Comparison of ENCODE assay signal across 8 cellular contexts in the genomic region with DNA sequence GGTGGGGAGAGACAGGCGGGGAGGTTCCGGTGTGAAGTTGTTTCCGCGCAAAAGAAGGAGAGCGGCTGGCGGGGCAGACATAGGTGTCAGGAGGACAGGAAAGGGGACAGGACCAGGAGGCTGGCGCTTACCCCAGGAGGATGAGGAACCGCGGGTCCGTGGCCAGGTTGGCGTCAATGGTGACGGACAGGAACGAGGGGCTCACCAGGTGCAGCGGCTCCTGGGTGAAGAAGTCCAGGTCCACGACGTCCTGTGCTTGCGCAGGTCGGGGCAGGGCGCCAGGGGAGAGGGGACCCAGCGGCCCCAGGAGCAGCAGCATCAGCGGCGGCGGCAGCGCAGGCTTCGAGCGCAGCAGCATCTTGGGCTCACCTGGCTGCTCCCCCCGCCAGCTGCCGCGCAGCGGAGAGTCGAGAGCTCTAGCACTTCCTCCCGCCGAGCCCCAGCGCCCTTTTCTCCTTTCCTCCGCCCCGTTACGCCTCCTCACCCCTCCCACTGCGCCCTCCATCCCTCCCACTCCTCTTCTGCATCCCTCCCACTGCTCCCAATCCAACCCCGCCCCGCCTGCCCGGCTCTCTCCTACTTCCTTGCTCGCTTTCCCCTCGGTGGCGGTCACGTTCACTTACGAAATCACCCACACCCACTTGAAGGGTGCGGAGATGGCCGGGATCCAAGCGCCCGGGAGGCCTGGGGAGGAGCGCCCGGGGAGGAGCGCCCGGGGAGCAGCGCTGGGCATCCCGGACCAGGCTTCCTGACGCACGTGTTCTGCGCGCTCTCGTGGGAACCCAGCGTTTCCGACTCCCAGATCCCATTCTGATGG. TPM values are rescaled to one million over a fixed set of nuclear protein-coding genes. Genes with fewer than 3 reads are reported as not detected.
DNase-seq lines count a peak whose midpoint lies in the region.

A gene (minus strand): TSS at position 424 of the 817 bp plus-strand sequence. CDS start 66 bp downstream, at position 358.

- H3K36me3 ChIP-seq in MG63 = no peaks in the 10 kb centered on the region

- H3K4me3 ChIP-seq in MG63 = peak within 1 kb of the TSS; percentile 47

- intact Hi-C loops in cardiac septum (cut with DNase I) = no loop called here
- intact Hi-C loops in posterior cingulate gyrus (cut with DNase I) = no loop called here

- H3K27me3 ChIP-seq in MG63 = 0 out of 2 replicates have a peak, but pooled peaks cover 2% of the 10 kb centered on the region

- DNase-seq in DMS79 (lab: John Stamatoyannopoulos, UW) (peak; percentile 61), H4 (ENCODE audit: low spot score) (peak; percentile 73), MG63 (peak; percentile 75), SK-N-DZ (ENCODE audit: low spot score) (peak; percentile 45), cardiac septum (ENCODE audit: low spot score) (peak; percentile 90), posterior cingulate gyrus (peak in 9 of 10 donors; percentile 14 to 91 (median 36)), ureter (ENCODE audit: low spot score) (peak; percentile 79)
- peak; percentile 67 for DNase-seq in activated naive CD4-positive, alpha-beta T cell treated with anti-CD3 and anti-CD28 coated beads, Interleukin-2, amount 50 U/mL, for 16 hours

- H3K9me3 ChIP-seq in MG63 = no peaks in the 10 kb centered on the region

RNA-seq across cellular contexts. Expression of the gene that starts here (rescaled TPM):
- 5.2 and 5.6 TPM in 2 replicates for total RNA-seq in H4 (2014; rRNA removed; shearing (Covaris generic))
- 2.1 TPM in 1 of 2 replicates, not detected in the other for total RNA-seq in MG63 (2014; rRNA removed; shearing (Covaris generic); ENCODE audit: low replicate concordance)
- 0.54 TPM in 1 of 2 replicates, not detected in the other for polyA plus RNA-seq in SK-N-DZ (2014; cell fraction: cytosol; rRNA removed)
- 0.09 TPM in 1 of 2 replicates, not detected in the other for polyA plus RNA-seq in SK-N-DZ (2014; cell fraction: nucleus; rRNA removed)
- total RNA-seq in cardiac septum (0.97 TPM), ureter (1.1 TPM)

Comparison
In these comparisons a context has a peak if more than half of its experiments do, and no peak if none do; other contexts are left out.
1. Peak in every context shown above with its lines: DNase-seq and H3K4me3 ChIP-seq.
2. Peak in DNase-seq in cardiac septum; RNA of the gene not detected or under 1 TPM.
3. DNase-seq: peak in every context shown above with its lines; median percentile 90 in cardiac septum; 79 in ureter; 75 in MG63; 73 in H4; 67 in activated naive CD4-positive, alpha-beta T cell treated with anti-CD3 and anti-CD28 coated beads, Interleukin-2, amount 50 U/mL, for 16 hours; 61 in DMS79; 45 in SK-N-DZ; 36 in posterior cingulate gyrus.